8 cellular contexts compared by ENCODE assay signal in genomic region chr5:91382530-91383026, GRCh38. TPM values are rescaled to one million over a fixed set of nuclear protein-coding genes. Genes with fewer than 3 reads are reported as not detected.
A peak's percentile ranks its signal among the peaks of the same experiment; 100 is the strongest.
DNase-seq lines count a peak whose midpoint lies in the region; ATAC-seq and TF ChIP-seq lines count a peak whose summit lies in the region.

No MANE protein-coding gene starts in this region.

- peak overlapping the region; percentile 94 to 98 for H3K4me3 Mint-ChIP-seq in activated T-cell treated with anti-CD3 and anti-CD28 coated beads, Interleukin-2, amount 50 U/mL, for 72 hours

- no peak for ATAC-seq in activated CD4-positive, CD25-positive, alpha-beta regulatory T cell treated with anti-CD3 and anti-CD28 coated beads, Interleukin-2, amount 50 U/mL, for 24 hours
- no peak for ATAC-seq in activated T-cell treated with anti-CD3 and anti-CD28 coated beads, Interleukin-2, amount 50 U/mL, for 72 hours (replicated peaks in 1 of 2)
- ATAC-seq in HG03280 (IDR thresholded peaks at IDR 0.05; ENCODE audit: unreplicated experiment) (no peak), HG03571 (IDR thresholded peaks at IDR 0.05; ENCODE audit: unreplicated experiment) (no peak)

- DNase-seq in activated CD4-positive, CD25-positive, alpha-beta regulatory T cell treated with anti-CD3 and anti-CD28 coated beads, Interleukin-2, amount 50 U/mL, for 16 hours (ENCODE audit: low read depth, low spot score) = peak; percentile 13
- DNase-seq in NCI-H510A (lab: John Stamatoyannopoulos, UW) (peak; percentile 18), foreskin fibroblast (peak in 1 of 2 donors; percentile 55), nucleus accumbens (lab: John Stamatoyannopoulos, UW) (peak in 29 of 56 donors; percentile 1 to 44 (median 13))
- DNase-seq in activated T-cell treated with anti-CD3 and anti-CD28 coated beads, Interleukin-2, amount 50 U/mL, for 72 hours = peak; percentile 23 to 33

- TF ChIP-seq CTCF in foreskin fibroblast (IDR thresholded peaks at IDR 0.05; ENCODE audit: low read depth, low read length) = no peak

- H3K9me3 Mint-ChIP-seq in activated T-cell treated with anti-CD3 and anti-CD28 coated beads, Interleukin-2, amount 50 U/mL, for 72 hours = no peaks in the 10 kb centered on the region

- H3K36me3 Mint-ChIP-seq in activated T-cell treated with anti-CD3 and anti-CD28 coated beads, Interleukin-2, amount 50 U/mL, for 72 hours (ENCODE audit: insufficient read depth in 2 of 2) = peaks cover 2 to 4% of the 10 kb centered on the region in 2 donors

- peaks cover 27% of the 10 kb centered on the region for H3K4me1 Mint-ChIP-seq in activated T-cell treated with anti-CD3 and anti-CD28 coated beads, Interleukin-2, amount 50 U/mL, for 72 hours (ENCODE audit: low read depth)

- H3K4me3 ChIP-seq in foreskin fibroblast (ENCODE audit: low read depth in 1 of 2, low read length in 2 of 2) = peak overlapping the region; percentile 74 to 77

- H3K27me3 Mint-ChIP-seq in activated T-cell treated with anti-CD3 and anti-CD28 coated beads, Interleukin-2, amount 50 U/mL, for 72 hours (ENCODE audit: low read depth) = no peaks in the 10 kb centered on the region

- peak overlapping the region; percentile 96 for H3K27ac Mint-ChIP-seq in activated T-cell treated with anti-CD3 and anti-CD28 coated beads, Interleukin-2, amount 50 U/mL, for 72 hours

RNA-seq across cellular contexts. Expression of gene ARRDC3, which starts 0.5 kb away (rescaled TPM):
- total RNA-seq in activated T-cell treated with anti-CD3 and anti-CD28 coated beads, Interleukin-2, amount 50 U/mL, for 72 hours = 10 to 100 TPM; 12.8 to 21.1 TPM
